ENCODE assay signal across 18 cellular contexts in the genomic region with DNA sequence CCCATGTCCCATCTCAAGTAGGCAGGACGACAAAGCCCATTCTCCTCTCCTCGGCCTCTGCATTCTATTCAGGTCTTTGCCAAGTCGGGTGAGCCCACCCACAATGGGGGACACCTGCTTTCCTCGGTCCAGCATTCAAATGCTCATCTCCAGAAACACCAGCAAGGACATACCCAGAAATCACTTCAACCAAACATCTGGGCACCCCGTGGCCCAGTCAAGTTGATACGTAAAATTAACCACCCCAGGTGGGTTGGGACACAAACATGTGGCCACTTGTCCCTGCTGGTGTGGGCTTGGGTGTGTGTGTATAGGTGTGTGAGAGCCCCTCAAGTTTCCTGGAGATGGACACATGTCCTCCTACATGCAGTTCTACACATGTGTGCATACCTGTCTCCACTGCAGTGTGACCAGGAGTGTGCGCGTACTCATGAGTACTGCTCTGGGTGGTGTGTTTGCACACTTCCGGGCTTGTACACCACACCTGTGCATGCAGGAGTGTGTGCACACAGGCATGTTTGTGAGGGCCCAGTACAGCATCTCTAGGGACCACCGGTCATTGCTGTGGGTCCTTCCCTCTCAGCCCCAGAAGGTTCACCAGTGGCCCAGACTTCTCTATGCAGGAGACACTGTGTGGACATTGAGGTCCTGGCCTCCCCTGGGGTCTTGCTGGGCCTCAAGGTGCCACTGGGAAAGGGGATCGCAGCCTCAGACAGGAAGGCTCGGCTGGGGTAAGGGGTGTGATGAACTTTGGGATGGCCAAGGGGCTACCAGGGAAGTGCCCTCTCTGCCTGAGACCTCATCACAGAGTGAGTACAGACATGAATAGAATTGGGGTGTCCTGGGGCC.
"Had no signal": no experiment of that assay in that cellular context is flagged by ENCODE, and none has a peak within 500 bp of the region (broad histone marks: within the 10 kb centered on the region; RNA-seq: fewer than 3 reads in every experiment).

No MANE protein-coding gene starts in this region.

- H3K9me3 Mint-ChIP-seq: activated CD4-positive, alpha-beta T cell treated with anti-CD3 and anti-CD28 coated beads, Interleukin-2, amount 10 ng/mL, durations not matched to agents 24 days and 14 days; activated naive CD4-positive, alpha-beta T cell treated with anti-CD3 and anti-CD28 coated beads, Interleukin-2, amount 10 ng/mL, durations not matched to agents 7 days and 5 days; naive B cell; neural crest cell had no signal

- H3K27ac ChIP-seq: breast epithelium, esophagus muscularis mucosa, ovary, sigmoid colon had no signal

- H3K4me1 Mint-ChIP-seq: activated CD4-positive, alpha-beta T cell treated with anti-CD3 and anti-CD28 coated beads, Interleukin-2, amount 10 ng/mL, durations not matched to agents 24 days and 14 days; activated naive CD4-positive, alpha-beta T cell treated with anti-CD3 and anti-CD28 coated beads, Interleukin-2, amount 10 ng/mL, durations not matched to agents 7 days and 5 days had no signal

- H3K36me3 Mint-ChIP-seq: activated naive CD4-positive, alpha-beta T cell treated with anti-CD3 and anti-CD28 coated beads, Interleukin-2, amount 10 ng/mL, durations not matched to agents 7 days and 5 days; naive B cell had no signal

- H3K36me3 ChIP-seq: breast epithelium, esophagus muscularis mucosa, ovary, sigmoid colon had no signal

- H3K9me3 ChIP-seq: breast epithelium, esophagus muscularis mucosa, ovary, sigmoid colon had no signal

- H3K27ac Mint-ChIP-seq: activated CD4-positive, alpha-beta T cell treated with anti-CD3 and anti-CD28 coated beads, Interleukin-2, amount 10 ng/mL, durations not matched to agents 24 days and 14 days; activated naive CD4-positive, alpha-beta T cell treated with anti-CD3 and anti-CD28 coated beads, Interleukin-2, amount 10 ng/mL, durations not matched to agents 7 days and 5 days had no signal

- FAIRE-seq: astrocyte, endothelial cell of umbilical vein had no signal

- H3K27me3 ChIP-seq: breast epithelium, esophagus muscularis mucosa, ovary, sigmoid colon had no signal

- H3K27me3 Mint-ChIP-seq: activated CD4-positive, alpha-beta T cell treated with anti-CD3 and anti-CD28 coated beads, Interleukin-2, amount 10 ng/mL, durations not matched to agents 24 days and 14 days had no signal

- DNase-seq: activated CD4-positive, alpha-beta T cell treated with anti-CD3 and anti-CD28 coated beads, Interleukin-2, amount 10 ng/mL, durations not matched to agents 24 days and 14 days; activated CD8-positive, alpha-beta memory T cell treated with anti-CD3 and anti-CD28 coated beads for 24 hours; activated CD8-positive, alpha-beta memory T cell treated with anti-CD3 and anti-CD28 coated beads, Interleukin-2, amount 50 U/mL, for 48 hours; activated effector memory CD4-positive, alpha-beta T cell treated with Interleukin-2 at 50 U/mL for 16 hours; activated naive CD4-positive, alpha-beta T cell treated with anti-CD3 and anti-CD28 coated beads, Interleukin-2, amount 10 ng/mL, durations not matched to agents 7 days and 5 days; activated T-cell treated with anti-CD3 and anti-CD28 coated beads, Interleukin-2, amount 50 U/mL, for 48 hours; dermis blood vessel endothelial cell; effector memory CD4-positive, alpha-beta T cell; naive B cell; sigmoid colon; stimulated activated CD8-positive, alpha-beta memory T cell treated with anti-CD3 and anti-CD28 coated beads, Interleukin-4, amount 100 ng/mL, for 48 hours; stimulated activated naive CD4-positive, alpha-beta T cell had no signal

- H3K4me3 Mint-ChIP-seq: activated CD4-positive, alpha-beta T cell treated with anti-CD3 and anti-CD28 coated beads, Interleukin-2, amount 10 ng/mL, durations not matched to agents 24 days and 14 days; activated naive CD4-positive, alpha-beta T cell treated with anti-CD3 and anti-CD28 coated beads, Interleukin-2, amount 10 ng/mL, durations not matched to agents 7 days and 5 days; neural crest cell had no signal

- H3K4me3 ChIP-seq: breast epithelium, esophagus muscularis mucosa, ovary, sigmoid colon had no signal
